16 cellular contexts compared by ENCODE assay signal in genomic region chr7:56053993-56054392, GRCh38. TPM values are rescaled to one million over a fixed set of nuclear protein-coding genes. Genes with fewer than 3 reads are reported as not detected.
DNase-seq lines count a peak whose midpoint lies in the region; ATAC-seq and TF ChIP-seq lines count a peak whose summit lies in the region.
"Had no signal": no experiment of that assay in that cellular context is flagged by ENCODE, and none has a peak within 500 bp of the region (broad histone marks: within the 10 kb centered on the region; RNA-seq: fewer than 3 reads in every experiment).

No MANE protein-coding gene starts in this region.

- DNase-seq in MCF 10A (ENCODE audit: unreplicated experiment), result no peak
- no peak for DNase-seq in breast epithelium (ENCODE audit: low spot score in 2 of 2)
- no peak for DNase-seq in OCI-LY7 (ENCODE audit: low spot score)
- DNase-seq in chondrocyte (ENCODE audit: low spot score), result no peak
- no peak for DNase-seq in NCI-H510A treated with DMSO at 0.1 percent for 48 hours (lab: John Stamatoyannopoulos, UW)
- no peak for DNase-seq in NCI-H2107 treated with DMSO at 0.1 percent for 48 hours (lab: John Stamatoyannopoulos, UW; ENCODE audit: unreplicated experiment)
- DNase-seq in Peyer's patch, result no peak
- DNase-seq: AML-193; brain microvascular endothelial cell; effector CD8-positive, alpha-beta T cell; foreskin keratinocyte; stimulated activated CD4-positive, alpha-beta T cell treated with anti-CD3 and anti-CD28 coated beads, Interleukin-4, amount 100 ng/mL, for 1 hour; stimulated activated naive CD4-positive, alpha-beta T cell; T-helper 9 cell had no signal

- H3K9me3 Mint-ChIP-seq in MCF 10A (ENCODE audit: unreplicated experiment), result no peaks in the 10 kb centered on the region
- H3K9me3 Mint-ChIP-seq in chondrocyte (ENCODE audit: low read depth), result no peaks in the 10 kb centered on the region

- TF ChIP-seq CTCF in MCF 10A (IDR thresholded peaks at IDR 0.05; ENCODE audit: unreplicated experiment) (no peak), breast epithelium (IDR thresholded peaks at IDR 0.05) (no peak), OCI-LY7 (conservative IDR thresholded peaks at IDR 0.05; ENCODE audit: low read length) (no peak), chondrocyte (IDR thresholded peaks at IDR 0.05) (no peak), Peyer's patch (IDR thresholded peaks at IDR 0.05) (no peak)

- peaks cover 76% of the 10 kb centered on the region for H3K36me3 Mint-ChIP-seq in MCF 10A (ENCODE audit: insufficient read depth, unreplicated experiment)
- H3K36me3 Mint-ChIP-seq in chondrocyte (ENCODE audit: low read depth), result peaks cover 17% of the 10 kb centered on the region

- POLR2A ChIA-PET in MCF 10A (lab: Yijun Ruan, JAX) (interaction anchor here (0.6 to 3.3 kb wide), 6 partner anchors 9 to 413 kb away, joined by 3 to 26 read pairs (median 6); partner anchors contain the start of genes NIPSNAP2 and SUMF2), OCI-LY7 (lab: Charles Lee) (interaction anchor here (0.6 to 2.3 kb wide), 6 partner anchors 11 to 40 kb away, joined by 3 to 13 read pairs (median 4); partner anchors contain the start of gene SUMF2)

- H3K27me3 ChIP-seq in breast epithelium (no peaks in the 10 kb centered on the region), Peyer's patch (no peaks in the 10 kb centered on the region)
- H3K27me3 ChIP-seq: brain microvascular endothelial cell, foreskin keratinocyte had no signal

- H3K4me1 ChIP-seq in breast epithelium (peaks cover 0 to 6% of the 10 kb centered on the region in 2 donors), OCI-LY7 (ENCODE audit: insufficient read depth, low read length, poor library complexity, severe bottlenecking) (peaks cover 41% of the 10 kb centered on the region), Peyer's patch (peaks cover 0 to 29% (median 3%) of the 10 kb centered on the region in 4 donors)

- intact Hi-C loops in MCF 10A (cut with micrococcal nuclease), result no loop called here
- intact Hi-C loops in breast epithelium (cut with DNase I; ENCODE audit: low total_unique reads), result no loop called here
- intact Hi-C loops in OCI-LY7 (cut with micrococcal nuclease; ENCODE audit: unreplicated experiment), result loop anchor here (5.0 kb wide), 1 partner anchor 522 kb away; no protein-coding TSS in a partner anchor

- H3K27ac Mint-ChIP-seq in MCF 10A (ENCODE audit: low read depth, unreplicated experiment) (peak overlapping the region; percentile 94), chondrocyte (ENCODE audit: unreplicated experiment) (peak overlapping the region; percentile 45)

- peaks cover 34% of the 10 kb centered on the region; the same call in 1 of the 2 replicates for H4K20me1 ChIP-seq in OCI-LY7 (ENCODE audit: insufficient read depth, low read length)

- peaks cover 84% of the 10 kb centered on the region for H3K79me2 ChIP-seq in OCI-LY7 (ENCODE audit: insufficient read depth, low read depth, low read length)

- H3K27me3 Mint-ChIP-seq in MCF 10A (ENCODE audit: insufficient read depth, unreplicated experiment) (no peaks in the 10 kb centered on the region), chondrocyte (ENCODE audit: low read depth) (no peaks in the 10 kb centered on the region)

- TF ChIP-seq POLR2A in breast epithelium (IDR thresholded peaks at IDR 0.05), result no peak
- no peak for TF ChIP-seq POLR2A in Peyer's patch (IDR thresholded peaks at IDR 0.05)

- ATAC-seq in GM19324 (IDR thresholded peaks at IDR 0.05; ENCODE audit: low FRiP score, unreplicated experiment), result no peak
- ATAC-seq: foreskin keratinocyte had no signal

- CTCF ChIA-PET in MCF 10A (lab: Yijun Ruan, JAX), result interaction anchor here (0.6 to 1.3 kb wide), 2 partner anchors 38 to 90 kb away, joined by 3 to 6 read pairs; partner anchors contain the start of gene NIPSNAP2
- CTCF ChIA-PET in OCI-LY7 (lab: Charles Lee; ENCODE audit: unreplicated experiment), result no interaction called here

- no peaks in the 10 kb centered on the region for H3K36me3 ChIP-seq in breast epithelium
- peaks cover 71% of the 10 kb centered on the region for H3K36me3 ChIP-seq in OCI-LY7 (ENCODE audit: insufficient read depth, low read length)
- peaks cover 0 to 58% (median 0%) of the 10 kb centered on the region in 3 donors for H3K36me3 ChIP-seq in Peyer's patch

- no peaks in the 10 kb centered on the region for H3K9me2 ChIP-seq in OCI-LY7 (ENCODE audit: insufficient read depth, low read length)

- H3K4me1 Mint-ChIP-seq in MCF 10A (ENCODE audit: insufficient read depth, unreplicated experiment), result peaks cover 10% of the 10 kb centered on the region
- peaks cover 42% of the 10 kb centered on the region for H3K4me1 Mint-ChIP-seq in chondrocyte (ENCODE audit: low read depth)

- H3K9me3 ChIP-seq in breast epithelium, result no peaks in the 10 kb centered on the region
- H3K9me3 ChIP-seq in OCI-LY7 (ENCODE audit: low read length), result no peaks in the 10 kb centered on the region
- H3K9me3 ChIP-seq in Peyer's patch, result no peaks in the 10 kb centered on the region

- H3K27ac ChIP-seq in breast epithelium, result no peak overlapping the region
- no peak overlapping the region for H3K27ac ChIP-seq in OCI-LY7 (ENCODE audit: low read depth, low read length, poor library complexity, severe bottlenecking)
- no peak overlapping the region for H3K27ac ChIP-seq in Peyer's patch
- H3K27ac ChIP-seq: brain microvascular endothelial cell, foreskin keratinocyte had no signal

- no peak overlapping the region for H3K4me3 ChIP-seq in breast epithelium
- peak overlapping the region; percentile 100 for H3K4me3 ChIP-seq in OCI-LY7 (ENCODE audit: low read depth, low read length, poor library complexity, severe bottlenecking)
- no peak overlapping the region for H3K4me3 ChIP-seq in Peyer's patch

- H3K4me3 Mint-ChIP-seq in MCF 10A (ENCODE audit: unreplicated experiment) (no peak overlapping the region), chondrocyte (ENCODE audit: unreplicated experiment) (no peak overlapping the region)

- H3K4me2 ChIP-seq in OCI-LY7 (ENCODE audit: low read length), result peak overlapping the region; percentile 88

- no peak overlapping the region for H2AFZ ChIP-seq in OCI-LY7 (ENCODE audit: low read length)

- no TSS peak for BruUV-seq in MCF 10A (replicated peaks; lab: Mats Ljungman, UMichigan)
- BruUV-seq in OCI-LY7 (replicated peaks; lab: Mats Ljungman, UMichigan), result no TSS peak

RNA-seq across cellular contexts. Expression of gene CCT6A, which starts 2.4 kb away (rescaled TPM):
- 208 and 222 TPM in 2 replicates for total RNA-seq in MCF 10A (2022)
- total RNA-seq in breast epithelium, result 100 to 1,000 TPM in 2 of 3 donors, 10 to 100 TPM in 1; 75.7 to 137 (median 112) TPM
- 151 and 196 TPM in 2 replicates for total RNA-seq in OCI-LY7 (2014; rRNA removed; shearing (Covaris generic))
- 181 and 219 TPM in 2 replicates for total RNA-seq in OCI-LY7 (2022)
- total RNA-seq in chondrocyte, result 97.2 to 123 TPM (median 101 TPM) in 3 replicates
- 100 to 1,000 TPM in 1 of 4 donors, 10 to 100 TPM in 3; 61.3 to 150 (median 79.5) TPM for total RNA-seq in Peyer's patch

RNA-seq across cellular contexts. Expression of gene PSPH, which starts 2.7 kb away (rescaled TPM):
- total RNA-seq in MCF 10A (2022) (49.4 and 56.6 TPM in 2 replicates), breast epithelium (10 to 100 TPM; 11.4 to 17.7 (median 14.4) TPM), OCI-LY7 (2022) (45.1 and 55.3 TPM in 2 replicates), chondrocyte (11.4 to 37.5 TPM (median 35.9 TPM) in 3 replicates), Peyer's patch (10 to 100 TPM; 12.3 to 25.6 (median 16.1) TPM)
- total RNA-seq in OCI-LY7 (2014; rRNA removed; shearing (Covaris generic)), result 62.9 and 64.7 TPM in 2 replicates

RNA-seq across cellular contexts. Expression of gene SUMF2, which starts 10.1 kb away (rescaled TPM):
- 142 and 159 TPM in 2 replicates for total RNA-seq in MCF 10A (2022)
- total RNA-seq in breast epithelium, result 100 to 1,000 TPM; 123 to 131 (median 127) TPM
- total RNA-seq in OCI-LY7 (2014; rRNA removed; shearing (Covaris generic)), result 46.4 and 60.8 TPM in 2 replicates
- total RNA-seq in OCI-LY7 (2022), result 107 and 110 TPM in 2 replicates
- 158 to 182 TPM (median 160 TPM) in 3 replicates for total RNA-seq in chondrocyte
- 100 to 1,000 TPM in 3 of 4 donors, 10 to 100 TPM in 1; 71.8 to 155 (median 128) TPM for total RNA-seq in Peyer's patch

RNA-seq across cellular contexts. Expression of gene PHKG1, which starts 38.8 kb away (rescaled TPM):
- total RNA-seq in MCF 10A (2022), result 1.2 and 2.4 TPM in 2 replicates
- 1 to 10 TPM; 2.6 to 4.3 (median 2.8) TPM for total RNA-seq in breast epithelium
- 1.8 and 5.6 TPM in 2 replicates for total RNA-seq in OCI-LY7 (2014; rRNA removed; shearing (Covaris generic))
- total RNA-seq in OCI-LY7 (2022), result 2.2 and 3.3 TPM in 2 replicates
- 0.15 to 0.62 TPM (median 0.24 TPM) in 3 replicates for total RNA-seq in chondrocyte
- 1 to 10 TPM; 1.1 to 8.3 (median 4.0) TPM for total RNA-seq in Peyer's patch
- total RNA-seq: G401 had no signal

RNA-seq across cellular contexts. Expression of gene CHCHD2, which starts 52.3 kb away (rescaled TPM):
- total RNA-seq in MCF 10A (2022) (564 and 712 TPM in 2 replicates), breast epithelium (100 to 1,000 TPM; 327 to 371 (median 363) TPM), OCI-LY7 (2022) (478 and 522 TPM in 2 replicates), chondrocyte (119 to 232 TPM (median 120 TPM) in 3 replicates), Peyer's patch (100 to 1,000 TPM; 223 to 346 (median 316) TPM)
- total RNA-seq in OCI-LY7 (2014; rRNA removed; shearing (Covaris generic)), result 381 and 517 TPM in 2 replicates
